ENCODE assay signal across 19 cellular contexts in the genomic region with DNA sequence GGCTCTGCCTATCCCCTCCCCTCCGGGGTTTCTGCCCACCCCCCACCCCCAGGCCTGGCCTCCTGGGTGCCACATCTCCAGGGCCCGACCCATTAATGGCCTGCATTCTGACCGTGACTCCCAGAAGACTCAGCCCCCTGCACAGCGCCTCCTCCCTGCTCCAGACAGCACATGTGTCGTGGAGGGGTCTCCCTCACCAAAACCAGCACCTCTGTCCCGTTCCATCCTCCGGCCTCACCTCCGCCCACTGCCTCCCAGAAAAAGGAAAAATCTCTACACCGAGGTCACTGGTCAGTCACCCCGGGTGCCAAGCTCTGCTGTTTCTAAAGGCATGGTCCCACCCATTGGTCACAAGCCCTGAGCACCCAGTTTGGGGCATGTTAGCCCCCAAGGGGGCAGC.
DNase-seq lines count a peak whose midpoint lies in the region; ATAC-seq and TF ChIP-seq lines count a peak whose summit lies in the region.
"Had no signal": no experiment of that assay in that cellular context is flagged by ENCODE, and none has a peak within 500 bp of the region (broad histone marks: within the 10 kb centered on the region; RNA-seq: fewer than 3 reads in every experiment).

No MANE protein-coding gene starts in this region.

- no peak overlapping the region for H3K4me3 ChIP-seq in breast epithelium
- no peak overlapping the region for H3K4me3 ChIP-seq in spleen
- H3K4me3 ChIP-seq in aorta (ENCODE audit: low read length in 2 of 2) = no peak overlapping the region
- H3K4me3 ChIP-seq in heart left ventricle = no peak overlapping the region
- H3K4me3 ChIP-seq: A549, BLaER1, GM23248 had no signal

- BruUV-seq in MCF 10A (replicated peaks; lab: Mats Ljungman, UMichigan) = no TSS peak

- peak overlapping the region; percentile 67 for H3K27ac Mint-ChIP-seq in MCF 10A (ENCODE audit: low read depth, unreplicated experiment)
- peak overlapping the region; percentile 70 for H3K27ac Mint-ChIP-seq in endothelial cell (ENCODE audit: unreplicated experiment)
- H3K27ac Mint-ChIP-seq: CD4-positive, alpha-beta memory T cell had no signal

- WGBS in spleen, 5 donors = 80 to 96% (median 87%) methylated on average over 9 to 10 of the region's 10 CpGs
- 93% methylated on average over 10 of the region's 10 CpGs for WGBS in aorta, 2 donors
- 91 to 96% (median 94%) methylated on average over 10 of the region's 10 CpGs for WGBS in heart left ventricle, 4 donors

- no peaks in the 10 kb centered on the region for H3K4me1 ChIP-seq in breast epithelium
- peaks cover 0 to 23% (median 15%) of the 10 kb centered on the region in 6 donors for H3K4me1 ChIP-seq in spleen
- H3K4me1 ChIP-seq in aorta (ENCODE audit: control insufficient read depth in 1 of 2, insufficient read depth in 2 of 2, low read length in 2 of 2) = no peaks in the 10 kb centered on the region
- peaks cover 0 to 5% (median 0%) of the 10 kb centered on the region in 12 donors for H3K4me1 ChIP-seq in heart left ventricle
- H3K4me1 ChIP-seq: A549 had no signal

- no peak for TF ChIP-seq POLR2A in breast epithelium (IDR thresholded peaks at IDR 0.05)
- no peak for TF ChIP-seq POLR2A in spleen (IDR thresholded peaks at IDR 0.05)
- TF ChIP-seq POLR2A in heart left ventricle (IDR thresholded peaks at IDR 0.05) = no peak

- H3K27me3 ChIP-seq in breast epithelium = no peaks in the 10 kb centered on the region
- H3K27me3 ChIP-seq in spleen (replicated peaks in 1 of 7) = no peaks in the 10 kb centered on the region
- H3K27me3 ChIP-seq in aorta (ENCODE audit: control insufficient read depth in 1 of 2, insufficient read depth in 2 of 2, low read length in 1 of 2) = no peaks in the 10 kb centered on the region
- H3K27me3 ChIP-seq in heart left ventricle = no peaks in the 10 kb centered on the region
- H3K27me3 ChIP-seq: BLaER1 had no signal

- POLR2A ChIA-PET in MCF 10A (lab: Yijun Ruan, JAX) = no interaction called here

- no peaks in the 10 kb centered on the region for H3K9me3 ChIP-seq in breast epithelium
- no peaks in the 10 kb centered on the region for H3K9me3 ChIP-seq in spleen
- H3K9me3 ChIP-seq in aorta (ENCODE audit: control insufficient read depth, low read length) = no peaks in the 10 kb centered on the region
- no peaks in the 10 kb centered on the region for H3K9me3 ChIP-seq in heart left ventricle
- H3K9me3 ChIP-seq: A549, BLaER1 had no signal

- H3K36me3 ChIP-seq in breast epithelium (no peaks in the 10 kb centered on the region), spleen (no peaks in the 10 kb centered on the region), aorta (ENCODE audit: control insufficient read depth in 1 of 2, insufficient read depth in 2 of 2, low read length in 1 of 2) (no peaks in the 10 kb centered on the region), heart left ventricle (no peaks in the 10 kb centered on the region)

- H3K27me3 Mint-ChIP-seq in MCF 10A (ENCODE audit: insufficient read depth, unreplicated experiment) (no peaks in the 10 kb centered on the region), endothelial cell (ENCODE audit: unreplicated experiment) (peaks cover 5% of the 10 kb centered on the region)
- H3K27me3 Mint-ChIP-seq: CD4-positive, alpha-beta memory T cell had no signal

- no peak overlapping the region for H3K4me3 Mint-ChIP-seq in MCF 10A (ENCODE audit: unreplicated experiment)
- H3K4me3 Mint-ChIP-seq in endothelial cell (ENCODE audit: unreplicated experiment) = no peak overlapping the region
- H3K4me3 Mint-ChIP-seq: CD14-positive monocyte; CD4-positive, alpha-beta memory T cell; H9 had no signal

- H3K36me3 Mint-ChIP-seq in MCF 10A (ENCODE audit: insufficient read depth, unreplicated experiment) (no peaks in the 10 kb centered on the region), endothelial cell (ENCODE audit: low read depth, unreplicated experiment) (no peaks in the 10 kb centered on the region)
- H3K36me3 Mint-ChIP-seq: CD14-positive monocyte; CD4-positive, alpha-beta memory T cell had no signal

- no peak for TF ChIP-seq CTCF in MCF 10A (IDR thresholded peaks at IDR 0.05; ENCODE audit: unreplicated experiment)
- no peak for TF ChIP-seq CTCF in breast epithelium (IDR thresholded peaks at IDR 0.05)
- no peak for TF ChIP-seq CTCF in endothelial cell (IDR thresholded peaks at IDR 0.05; ENCODE audit: unreplicated experiment)
- no peak for TF ChIP-seq CTCF in spleen (IDR thresholded peaks at IDR 0.05 in 8 of 11, conservative IDR thresholded peaks at IDR 0.05 in 3 of 11)
- TF ChIP-seq CTCF in heart left ventricle (IDR thresholded peaks at IDR 0.05) = no peak

- H3K27ac ChIP-seq in breast epithelium (no peak overlapping the region), spleen (no peak overlapping the region), aorta (ENCODE audit: low read depth in 1 of 2, low read length in 2 of 2) (no peak overlapping the region), heart left ventricle (no peak overlapping the region)
- H3K27ac ChIP-seq: 22Rv1, A549, BLaER1, GM23248 had no signal

- DNase-seq in MCF 10A (ENCODE audit: unreplicated experiment) (no peak), breast epithelium (ENCODE audit: low spot score in 2 of 2) (no peak), endothelial cell (ENCODE audit: low spot score) (no peak), spleen (peak; percentile 67), aorta (peak; percentile 20 to 53), heart left ventricle (no peak)
- DNase-seq: AML-193; CD4-positive, alpha-beta memory T cell; DMS53; DND-41; EL; GM23248; H9 had no signal

- ATAC-seq in aorta (ENCODE audit: low FRiP score) (no peak), GM18511 (IDR thresholded peaks at IDR 0.05; ENCODE audit: unreplicated experiment) (no peak), heart left ventricle (no peak), HG03565 (IDR thresholded peaks at IDR 0.05; ENCODE audit: unreplicated experiment) (no peak)
- ATAC-seq: A549 had no signal

- H3K9me3 Mint-ChIP-seq in MCF 10A (ENCODE audit: unreplicated experiment) (no peaks in the 10 kb centered on the region), endothelial cell (ENCODE audit: unreplicated experiment) (no peaks in the 10 kb centered on the region)
- H3K9me3 Mint-ChIP-seq: CD4-positive, alpha-beta memory T cell; H9 had no signal

- CTCF ChIA-PET in MCF 10A (lab: Yijun Ruan, JAX) = no interaction called here

- intact Hi-C loops in MCF 10A (cut with micrococcal nuclease) = no loop called here
- intact Hi-C loops in breast epithelium (cut with DNase I; ENCODE audit: low total_unique reads) = no loop called here
- intact Hi-C loops in spleen (cut with DNase I; ENCODE audit: low total_unique reads) = no loop called here
- intact Hi-C loops in aorta (cut with DNase I) = no loop called here
- intact Hi-C loops in heart left ventricle (cut with DNase I) = no loop called here

- H3K4me1 Mint-ChIP-seq in MCF 10A (ENCODE audit: insufficient read depth, unreplicated experiment) = peaks cover under 1% of the 10 kb centered on the region
- peaks cover 38% of the 10 kb centered on the region for H3K4me1 Mint-ChIP-seq in endothelial cell (ENCODE audit: unreplicated experiment)
- H3K4me1 Mint-ChIP-seq: CD14-positive monocyte; CD4-positive, alpha-beta memory T cell had no signal

Comparison
In these comparisons a context has a peak if more than half of its experiments do, and no peak if none do; other contexts are left out.
1. DNase-seq: peak in spleen (single experiment) and aorta (2 of 2); none in MCF 10A (single experiment), breast epithelium (0 of 2), endothelial cell (single experiment) and heart left ventricle (0 of 5).